Comparison of ENCODE assay signal across 29 cellular contexts in genomic region chrX:149860445-149860844, GRCh38. TPM values are rescaled to one million over a fixed set of nuclear protein-coding genes. Genes with fewer than 3 reads are reported as not detected.
A peak's percentile ranks its signal among the peaks of the same experiment; 100 is the strongest.
DNase-seq lines count a peak whose midpoint lies in the region; ATAC-seq, FAIRE-seq and TF ChIP-seq lines count a peak whose summit lies in the region.
"Had no signal": no experiment of that assay in that cellular context is flagged by ENCODE, and none has a peak within 500 bp of the region (broad histone marks: within the 10 kb centered on the region; RNA-seq: fewer than 3 reads in every experiment).

No MANE protein-coding gene starts in this region.

- H2AFZ ChIP-seq in astrocyte (ENCODE audit: low read depth, low read length) (no peak overlapping the region), endothelial cell of umbilical vein (ENCODE audit: low read depth, low read length) (no peak overlapping the region)

- H4K20me1 ChIP-seq in astrocyte (ENCODE audit: insufficient read depth, low read length) (no peaks in the 10 kb centered on the region), endothelial cell of umbilical vein (replicated peaks; ENCODE audit: control insufficient read depth, extremely low read depth, insufficient read depth, low read length) (no peaks in the 10 kb centered on the region)
- H4K20me1 ChIP-seq: BLaER1 had no signal

- dilution Hi-C loops in endothelial cell of umbilical vein (cut with MboI; ENCODE audit: extremely low pct_ligation_motif_present, low sequenced_read_pairs) = no loop called here

- no peak for ATAC-seq in left colon
- ATAC-seq: GM12878 had no signal

- H3K9ac ChIP-seq in astrocyte (ENCODE audit: low read length) (no peak overlapping the region), endothelial cell of umbilical vein (replicated peaks; ENCODE audit: extremely low read depth, insufficient read depth, low read length) (no peak overlapping the region)
- H3K9ac ChIP-seq: BLaER1 had no signal

- H3K4me3 Mint-ChIP-seq in astrocyte (ENCODE audit: unreplicated experiment) = no peak overlapping the region
- H3K4me3 Mint-ChIP-seq: CD14-positive monocyte; CD4-positive, alpha-beta memory T cell; CD4-positive, CD25-positive, alpha-beta regulatory T cell; CD8-positive, alpha-beta memory T cell had no signal

- H3K9me3 ChIP-seq in astrocyte (ENCODE audit: insufficient read depth, low read depth, low read length) (no peaks in the 10 kb centered on the region), endothelial cell of umbilical vein (replicated peaks; ENCODE audit: control insufficient read depth, insufficient read depth, low read length) (no peaks in the 10 kb centered on the region)
- H3K9me3 ChIP-seq: BE2C had no signal

- no peaks in the 10 kb centered on the region for H3K9me1 ChIP-seq in endothelial cell of umbilical vein (replicated peaks; ENCODE audit: control insufficient read depth, extremely low read depth, insufficient read depth, low read length)

- intact Hi-C loops in endothelial cell of umbilical vein (cut with micrococcal nuclease) = no loop called here
- intact Hi-C loops in left colon (cut with DNase I, micrococcal nuclease) = no loop called here

- no peaks in the 10 kb centered on the region for H3K36me3 ChIP-seq in astrocyte (ENCODE audit: insufficient read depth, low read length)
- H3K36me3 ChIP-seq in endothelial cell of umbilical vein (ENCODE audit: control insufficient read depth in 2 of 2, extremely low read depth in 1 of 2, insufficient read depth in 2 of 2, low read length in 2 of 2) = no peaks in the 10 kb centered on the region
- H3K36me3 ChIP-seq: BE2C, BLaER1 had no signal

- H3K79me2 ChIP-seq in astrocyte (ENCODE audit: insufficient read depth, low read length) (no peaks in the 10 kb centered on the region), endothelial cell of umbilical vein (ENCODE audit: control insufficient read depth, insufficient read depth, low read length) (no peaks in the 10 kb centered on the region)

- TF ChIP-seq CTCF in astrocyte (IDR thresholded peaks at IDR 0.05; ENCODE audit: insufficient read depth, low read depth, low read length) (no peak), endothelial cell of umbilical vein (IDR thresholded peaks at IDR 0.05; ENCODE audit: extremely low read depth in 1 of 2, insufficient read depth in 1 of 2, low read depth in 1 of 2, low read length in 2 of 2) (no peak)

- no peak overlapping the region for H3K4me2 ChIP-seq in astrocyte (ENCODE audit: low read length)
- H3K4me2 ChIP-seq in endothelial cell of umbilical vein (ENCODE audit: insufficient read depth, low read length) = no peak overlapping the region
- H3K4me2 ChIP-seq: BLaER1 had no signal

- no peak for DNase-seq in GM18507 (ENCODE audit: extremely low spot score, insufficient read length, low read depth)
- no peak for DNase-seq in astrocyte (ENCODE audit: low read depth)
- DNase-seq in endothelial cell of umbilical vein (ENCODE audit: low read depth, low spot score) = no peak
- DNase-seq in left colon = no peak
- DNase-seq in NCI-H2171 (lab: John Stamatoyannopoulos, UW) = no peak
- no peak for DNase-seq in activated CD8-positive, alpha-beta memory T cell treated with anti-CD3 and anti-CD28 coated beads, Interleukin-2, amount 50 U/mL, for 48 hours
- DNase-seq: 8988T; ACHN; BE2C; C1 segment of cervical spinal cord; CD4-positive, alpha-beta memory T cell; CD4-positive, CD25-positive, alpha-beta regulatory T cell; CD8-positive, alpha-beta memory T cell; COR-L47; DMS 273 treated with DMSO at 0.1 percent for 48 hours; DMS153; DMS53; DMS79; DND-41; EL; GDM1 had no signal

- BruUV-seq in endothelial cell of umbilical vein (replicated peaks; lab: Mats Ljungman, UMichigan) = no TSS peak

- H3K27ac ChIP-seq in astrocyte (ENCODE audit: low read depth, low read length) = no peak overlapping the region
- H3K27ac ChIP-seq in endothelial cell of umbilical vein (ENCODE audit: insufficient read depth, low read depth, low read length) = no peak overlapping the region
- H3K27ac ChIP-seq: BLaER1 had no signal

- FAIRE-seq in GM18507 (lab: Jason Lieb, UNC) (peak; percentile 51), astrocyte (lab: Jason Lieb, UNC) (peak; percentile 100), endothelial cell of umbilical vein (lab: Jason Lieb, UNC) (peak; percentile 40)
- FAIRE-seq: A204.1, GM12878 had no signal

- TF ChIP-seq POLR2A in endothelial cell of umbilical vein (IDR thresholded peaks at IDR 0.05; ENCODE audit: low read depth, low read length) = no peak

- H3K4me1 ChIP-seq in astrocyte (ENCODE audit: insufficient read depth, low read length) (no peaks in the 10 kb centered on the region), endothelial cell of umbilical vein (ENCODE audit: control insufficient read depth, extremely low read depth, insufficient read depth, low read length) (no peaks in the 10 kb centered on the region)
- H3K4me1 ChIP-seq: BE2C, BLaER1 had no signal

- H3K27ac Mint-ChIP-seq in astrocyte (ENCODE audit: unreplicated experiment) = no peak overlapping the region
- H3K27ac Mint-ChIP-seq: CD14-positive monocyte; CD4-positive, alpha-beta memory T cell; CD4-positive, CD25-positive, alpha-beta regulatory T cell; CD8-positive, alpha-beta memory T cell had no signal

- H3K4me3 ChIP-seq in astrocyte (ENCODE audit: insufficient read depth, low read depth, low read length) = no peak overlapping the region
- H3K4me3 ChIP-seq in endothelial cell of umbilical vein (replicated peaks in 1 of 3; ENCODE audit: insufficient read depth in 1 of 3, low read depth in 1 of 3, low read length in 3 of 3) = no peak overlapping the region
- H3K4me3 ChIP-seq: BLaER1, GM12878 had no signal

- peaks cover 4% of the 10 kb centered on the region for H3K9me3 Mint-ChIP-seq in astrocyte (ENCODE audit: unreplicated experiment)

- no peaks in the 10 kb centered on the region for H3K27me3 Mint-ChIP-seq in astrocyte (ENCODE audit: low read depth, unreplicated experiment)

- no peaks in the 10 kb centered on the region for H3K36me3 Mint-ChIP-seq in astrocyte (ENCODE audit: low read depth, unreplicated experiment)
- H3K36me3 Mint-ChIP-seq: CD14-positive monocyte; CD4-positive, alpha-beta memory T cell; CD4-positive, CD25-positive, alpha-beta regulatory T cell had no signal

- no peaks in the 10 kb centered on the region for H3K4me1 Mint-ChIP-seq in astrocyte (ENCODE audit: low read depth, unreplicated experiment)
- H3K4me1 Mint-ChIP-seq: CD14-positive monocyte; CD4-positive, alpha-beta memory T cell; CD4-positive, CD25-positive, alpha-beta regulatory T cell had no signal

- H3K27me3 ChIP-seq in astrocyte (ENCODE audit: insufficient read depth, low read length) (no peaks in the 10 kb centered on the region), endothelial cell of umbilical vein (ENCODE audit: control insufficient read depth in 2 of 2, insufficient read depth in 2 of 2, low read length in 2 of 2) (no peaks in the 10 kb centered on the region)
- H3K27me3 ChIP-seq: BE2C, BLaER1 had no signal

- CTCF ChIA-PET in endothelial cell of umbilical vein (lab: Charles Lee) = no interaction called here

- POLR2A ChIA-PET in endothelial cell of umbilical vein (lab: Charles Lee) = no interaction called here

TF ChIP-seq in endothelial cell of umbilical vein, 7 proteins besides CTCF, POLR2A, EP300 and RAD21:
- no peak for TF ChIP-seq EZH2 (IDR thresholded peaks at IDR 0.05; ENCODE audit: borderline replicate concordance, low read depth, low read length, severe bottlenecking)
- no peak for TF ChIP-seq POLR2AphosphoS5 (IDR thresholded peaks at IDR 0.05; ENCODE audit: insufficient read depth, low read depth, low read length)
- TF ChIP-seq FOS (IDR thresholded peaks at IDR 0.05; ENCODE audit: borderline replicate concordance, insufficient read depth, low read length) = no peak
- TF ChIP-seq MYC (IDR thresholded peaks at IDR 0.05; ENCODE audit: low read depth, low read length) = no peak
- no peak for TF ChIP-seq GATA2 (IDR thresholded peaks at IDR 0.05; ENCODE audit: insufficient read depth, insufficient read length, low read depth, low read length)
- no peak for TF ChIP-seq MAX (IDR thresholded peaks at IDR 0.05; ENCODE audit: insufficient read depth, insufficient read length)
- TF ChIP-seq JUN (IDR thresholded peaks at IDR 0.05; ENCODE audit: borderline replicate concordance, insufficient read depth, insufficient read length, low read depth) = no peak

RNA-seq across cellular contexts. Expression of gene MAGEA8, which starts 20.5 kb away (rescaled TPM):
- total RNA-seq in astrocyte (not detected in 2 replicates), endothelial cell of umbilical vein (not detected in 2 replicates), left colon (not detected)
- polyA plus RNA-seq in endothelial cell of umbilical vein = not detected in 2 replicates
- not detected in 2 replicates for polyA plus RNA-seq in endothelial cell of umbilical vein (2011; cell fraction: cytosol; rRNA removed)
- polyA plus RNA-seq in endothelial cell of umbilical vein (2011; cell fraction: nucleus; rRNA removed) = not detected in 2 replicates
- polyA plus RNA-seq in endothelial cell of umbilical vein (2012) = not detected in 2 replicates
- not detected in 2 replicates for polyA minus RNA-seq in endothelial cell of umbilical vein
- polyA minus RNA-seq in endothelial cell of umbilical vein (2011; cell fraction: cytosol; rRNA and poly(A)+ RNA removed) = not detected
- polyA minus RNA-seq in endothelial cell of umbilical vein (2011; cell fraction: nucleus; rRNA and poly(A)+ RNA removed) = not detected in 2 replicates
- total RNA-seq: A673; CD4-positive, alpha-beta memory T cell; CD4-positive, CD25-positive, alpha-beta regulatory T cell; CD8-positive, alpha-beta memory T cell; Daoy; G401; GM12878 had no signal
- polyA plus RNA-seq: AG04450; CD14-positive monocyte; CD4-positive, alpha-beta memory T cell; CD4-positive, CD25-positive, alpha-beta regulatory T cell; CD8-positive, alpha-beta memory T cell had no signal
